ENCODE assay signal across 11 cellular contexts in genomic region chr11:48019230-48019584, GRCh38. TPM values are rescaled to one million over a fixed set of nuclear protein-coding genes. Genes with fewer than 3 reads are reported as not detected.
DNase-seq lines count a peak whose midpoint lies in the region; FAIRE-seq and TF ChIP-seq lines count a peak whose summit lies in the region.
"Had no signal": no experiment of that assay in that cellular context is flagged by ENCODE, and none has a peak within 500 bp of the region (broad histone marks: within the 10 kb centered on the region; RNA-seq: fewer than 3 reads in every experiment).

No MANE protein-coding gene starts in this region.

- no peaks in the 10 kb centered on the region for H3F3A ChIP-seq in smooth muscle cell (ENCODE audit: low read depth)

- DNase-seq in NCI-H1417 (lab: John Stamatoyannopoulos, UW) = peak; percentile 14 to 71 (median 55)
- DNase-seq in NCI-H1417 treated with DMSO at 0.1 percent for 48 hours (lab: John Stamatoyannopoulos, UW) = no peak
- peak; percentile 49 for DNase-seq in NOMO-1 treated with dmso at 0.1 percent for 144 hours (lab: John Stamatoyannopoulos, UW; ENCODE audit: unreplicated experiment)
- peak; percentile 74 for DNase-seq in endodermal cell
- no peak for DNase-seq in smooth muscle cell (lab: John Stamatoyannopoulos, UW; ENCODE audit: unreplicated experiment)
- DNase-seq in urothelium cell line (ENCODE audit: low spot score) = no peak
- no peak for DNase-seq in esophagus muscularis mucosa (ENCODE audit: extremely low spot score)
- DNase-seq in endothelial cell (ENCODE audit: low spot score) = no peak
- DNase-seq: 8988T; activated CD8-positive, alpha-beta memory T cell treated with anti-CD3 and anti-CD28 coated beads, Interleukin-2, amount 50 U/mL, for 4 hours; gastrocnemius medialis had no signal

- H3K4me3 ChIP-seq in endodermal cell (ENCODE audit: low read length) (no peak overlapping the region), smooth muscle cell (no peak overlapping the region), esophagus muscularis mucosa (no peak overlapping the region)
- H3K4me3 ChIP-seq: gastrocnemius medialis had no signal

- intact Hi-C loops in esophagus muscularis mucosa (cut with DNase I) = no loop called here

- peak overlapping the region; percentile 13 for H2AFZ ChIP-seq in smooth muscle cell (ENCODE audit: low read depth)

- H3K9me3 ChIP-seq in endodermal cell (ENCODE audit: control insufficient read depth, low read length) = no peaks in the 10 kb centered on the region
- H3K9me3 ChIP-seq in smooth muscle cell (replicated peaks; ENCODE audit: low read depth) = no peaks in the 10 kb centered on the region
- H3K9me3 ChIP-seq in esophagus muscularis mucosa = no peaks in the 10 kb centered on the region
- H3K9me3 ChIP-seq: gastrocnemius medialis had no signal

- H3K27me3 Mint-ChIP-seq in endodermal cell (ENCODE audit: insufficient read depth) (no peaks in the 10 kb centered on the region), endothelial cell (ENCODE audit: unreplicated experiment) (peaks cover 3% of the 10 kb centered on the region)

- no peak for TF ChIP-seq POLR2A in esophagus muscularis mucosa (IDR thresholded peaks at IDR 0.05; ENCODE audit: low read depth)

- H3K27me3 ChIP-seq in endodermal cell (ENCODE audit: control insufficient read depth, insufficient read depth, low read length, poor library complexity, severe bottlenecking) = no peaks in the 10 kb centered on the region
- H3K27me3 ChIP-seq in smooth muscle cell (ENCODE audit: low read depth) = no peaks in the 10 kb centered on the region
- H3K27me3 ChIP-seq in esophagus muscularis mucosa = no peaks in the 10 kb centered on the region
- H3K27me3 ChIP-seq: gastrocnemius medialis had no signal

- no peak for FAIRE-seq in urothelium cell line (lab: Jason Lieb, UNC)

- H3K36me3 Mint-ChIP-seq in endodermal cell (ENCODE audit: low read depth) (no peaks in the 10 kb centered on the region), endothelial cell (ENCODE audit: low read depth, unreplicated experiment) (no peaks in the 10 kb centered on the region)

- H3K4me3 Mint-ChIP-seq in endodermal cell (no peak overlapping the region), endothelial cell (ENCODE audit: unreplicated experiment) (no peak overlapping the region)

- no peak overlapping the region for H3K4me2 ChIP-seq in smooth muscle cell

- WGBS in endodermal cell (ENCODE audit: insufficient coverage in 1 of 2, insufficient read length in 1 of 2), 2 experiments = 67 to 73% methylated on average over 4 of the region's 5 CpGs
- WGBS in smooth muscle cell (ENCODE audit: low lambda C conversion rate) = 53% methylated on average over 4 of the region's 5 CpGs
- 84% methylated on average over 5 of the region's 5 CpGs for WGBS in esophagus muscularis mucosa

- H3K27ac ChIP-seq in endodermal cell (ENCODE audit: low read depth, low read length) (peak overlapping the region; percentile 80), smooth muscle cell (ENCODE audit: low read depth) (no peak overlapping the region), esophagus muscularis mucosa (replicated peaks in 1 of 4) (peak overlapping the region in 1 of 4 donors; percentile 0)
- H3K27ac ChIP-seq: gastrocnemius medialis had no signal

- no peak for TF ChIP-seq EP300 in esophagus muscularis mucosa (IDR thresholded peaks at IDR 0.05)

- H3K4me1 Mint-ChIP-seq in endodermal cell (peaks cover 46% of the 10 kb centered on the region), endothelial cell (ENCODE audit: unreplicated experiment) (peaks cover 16% of the 10 kb centered on the region)

- H3K4me1 ChIP-seq in endodermal cell (ENCODE audit: control insufficient read depth, insufficient read depth, low read length) = peaks cover 15% of the 10 kb centered on the region
- peaks cover 30% of the 10 kb centered on the region for H3K4me1 ChIP-seq in smooth muscle cell (ENCODE audit: low read depth)
- H3K4me1 ChIP-seq in esophagus muscularis mucosa = peaks cover 0 to 22% (median 14%) of the 10 kb centered on the region in 4 donors

- no peaks in the 10 kb centered on the region for H3K79me2 ChIP-seq in smooth muscle cell (ENCODE audit: low read depth)

- no peaks in the 10 kb centered on the region for H3K9me3 Mint-ChIP-seq in endodermal cell
- H3K9me3 Mint-ChIP-seq in endothelial cell (ENCODE audit: unreplicated experiment) = no peaks in the 10 kb centered on the region

- peak overlapping the region; percentile 8 for H3K9ac ChIP-seq in endodermal cell (ENCODE audit: extremely low read depth, low read length, poor library complexity, severe bottlenecking)
- no peak overlapping the region for H3K9ac ChIP-seq in smooth muscle cell (ENCODE audit: low read depth)

- H3K36me3 ChIP-seq in endodermal cell (ENCODE audit: control insufficient read depth, insufficient read depth, low read length) (no peaks in the 10 kb centered on the region), smooth muscle cell (ENCODE audit: low read depth) (no peaks in the 10 kb centered on the region), esophagus muscularis mucosa (no peaks in the 10 kb centered on the region)
- H3K36me3 ChIP-seq: gastrocnemius medialis had no signal

- H3K27ac Mint-ChIP-seq in endodermal cell (peak overlapping the region; percentile 84), endothelial cell (ENCODE audit: unreplicated experiment) (no peak overlapping the region)

- no peak for TF ChIP-seq CTCF in endodermal cell (conservative IDR thresholded peaks at IDR 0.05)
- TF ChIP-seq CTCF in smooth muscle cell (IDR thresholded peaks at IDR 0.05; ENCODE audit: borderline replicate concordance, insufficient read depth, poor library complexity, severe bottlenecking) = no peak
- no peak for TF ChIP-seq CTCF in esophagus muscularis mucosa (IDR thresholded peaks at IDR 0.05)
- TF ChIP-seq CTCF in endothelial cell (IDR thresholded peaks at IDR 0.05; ENCODE audit: unreplicated experiment) = no peak

- no peaks in the 10 kb centered on the region for H4K20me1 ChIP-seq in smooth muscle cell (ENCODE audit: low read depth)

RNA-seq across cellular contexts. Expression of gene PTPRJ, which starts 38.8 kb away (rescaled TPM):
- total RNA-seq in endodermal cell (10 to 100 TPM; 26.5 to 37.4 TPM), smooth muscle cell (2.6 and 6.3 TPM in 2 replicates), esophagus muscularis mucosa (10 to 100 TPM in 2 of 4 donors, 1 to 10 TPM in 2; 8.3 to 14.1 (median 10.5) TPM), endothelial cell (ENCODE audit: unreplicated experiment) (1.6 TPM)
- polyA plus RNA-seq in endodermal cell (2013, experiment 1 of 2) = 11.9 TPM
- polyA plus RNA-seq in endodermal cell (2013, experiment 2 of 2) = 12.4 TPM
- 1.5 and 1.7 TPM in 2 replicates for polyA plus RNA-seq in smooth muscle cell

Comparison
In these comparisons a context has a peak if more than half of its experiments do, and no peak if none do; other contexts are left out.
1. DNase-seq: peak in NCI-H1417 (3 of 3), NOMO-1 treated with dmso at 0.1 percent for 144 hours (single experiment) and endodermal cell (single experiment); none in NCI-H1417 treated with DMSO at 0.1 percent for 48 hours (single experiment), smooth muscle cell (single experiment), urothelium cell line (single experiment), esophagus muscularis mucosa (single experiment) and endothelial cell (single experiment).